In genomic region chr10:68816796-68817412, GRCh38 we compare ENCODE assay signal across 14 cellular contexts. TPM values are rescaled to one million over a fixed set of nuclear protein-coding genes. Genes with fewer than 3 reads are reported as not detected.
"Had no signal": no experiment of that assay in that cellular context is flagged by ENCODE, and none has a peak within 500 bp of the region (broad histone marks: within the 10 kb centered on the region; RNA-seq: fewer than 3 reads in every experiment).

No MANE protein-coding gene starts in this region.

- DNase-seq: activated naive CD4-positive, alpha-beta T cell treated with anti-CD3 and anti-CD28 coated beads, Interleukin-2, amount 10 ng/mL, durations not matched to agents 7 days and 5 days; activated T-cell treated with anti-CD3 and anti-CD28 coated beads for 4 hours; hypothalamus; ovary; SW 1271; trophoblast cell had no signal

- ATAC-seq: activated CD4-positive, CD25-positive, alpha-beta regulatory T cell treated with anti-CD3 and anti-CD28 coated beads, Interleukin-2, amount 50 U/mL, for 24 hours; sciatic nerve had no signal

- H3K9me3 Mint-ChIP-seq: activated naive CD4-positive, alpha-beta T cell treated with anti-CD3 and anti-CD28 coated beads, Interleukin-2, amount 10 ng/mL, durations not matched to agents 7 days and 5 days; mesothelial cell of epicardium; stimulated activated naive CD8-positive, alpha-beta T cell treated with anti-CD3 and anti-CD28 coated beads, Interleukin-15, Interleukin-2, amounts not matched to agents 100 ng/mL and 50 ng/mL, for 24 hours; T-helper 2 cell treated with Interferon-gamma antibody and Interleukin-4, amounts not matched to agents 5 μg/mL and 100 μg/mL, for 36 hours had no signal

- H3K36me3 ChIP-seq: esophagus muscularis mucosa, ovary, suprapubic skin had no signal

- H3K4me1 Mint-ChIP-seq: activated naive CD4-positive, alpha-beta T cell treated with anti-CD3 and anti-CD28 coated beads, Interleukin-2, amount 10 ng/mL, durations not matched to agents 7 days and 5 days had no signal

- H3K27ac ChIP-seq: esophagus muscularis mucosa, ovary, suprapubic skin had no signal

- H3K36me3 Mint-ChIP-seq: activated naive CD4-positive, alpha-beta T cell treated with anti-CD3 and anti-CD28 coated beads, Interleukin-2, amount 10 ng/mL, durations not matched to agents 7 days and 5 days; mesothelial cell of epicardium had no signal

- H3K4me3 Mint-ChIP-seq: activated naive CD4-positive, alpha-beta T cell treated with anti-CD3 and anti-CD28 coated beads, Interleukin-2, amount 10 ng/mL, durations not matched to agents 7 days and 5 days; mesothelial cell of epicardium; stimulated activated naive CD8-positive, alpha-beta T cell treated with anti-CD3 and anti-CD28 coated beads, Interleukin-15, Interleukin-2, amounts not matched to agents 100 ng/mL and 50 ng/mL, for 24 hours; T-helper 2 cell treated with Interferon-gamma antibody and Interleukin-4, amounts not matched to agents 5 μg/mL and 100 μg/mL, for 36 hours had no signal

- H3K27ac Mint-ChIP-seq: activated naive CD4-positive, alpha-beta T cell treated with anti-CD3 and anti-CD28 coated beads, Interleukin-2, amount 10 ng/mL, durations not matched to agents 7 days and 5 days; mesothelial cell of epicardium; stimulated activated naive CD8-positive, alpha-beta T cell treated with anti-CD3 and anti-CD28 coated beads, Interleukin-15, Interleukin-2, amounts not matched to agents 100 ng/mL and 50 ng/mL, for 24 hours; T-helper 2 cell treated with Interferon-gamma antibody and Interleukin-4, amounts not matched to agents 5 μg/mL and 100 μg/mL, for 36 hours had no signal

- H3K27me3 Mint-ChIP-seq: activated naive CD4-positive, alpha-beta T cell treated with anti-CD3 and anti-CD28 coated beads, Interleukin-2, amount 10 ng/mL, durations not matched to agents 7 days and 5 days; stimulated activated naive CD8-positive, alpha-beta T cell treated with anti-CD3 and anti-CD28 coated beads, Interleukin-15, Interleukin-2, amounts not matched to agents 100 ng/mL and 50 ng/mL, for 24 hours had no signal

- H3K9me3 ChIP-seq: esophagus muscularis mucosa, ovary, suprapubic skin had no signal

- H3K4me3 ChIP-seq: esophagus muscularis mucosa, ovary, suprapubic skin had no signal

- H3K27me3 ChIP-seq: esophagus muscularis mucosa, ovary, suprapubic skin had no signal

RNA-seq across cellular contexts. Expression of gene STOX1, which starts 10.4 kb away (rescaled TPM):
- total RNA-seq: glomerular endothelial cell had no signal
